Comparison of ENCODE assay signal across 16 cellular contexts in the genomic region with DNA sequence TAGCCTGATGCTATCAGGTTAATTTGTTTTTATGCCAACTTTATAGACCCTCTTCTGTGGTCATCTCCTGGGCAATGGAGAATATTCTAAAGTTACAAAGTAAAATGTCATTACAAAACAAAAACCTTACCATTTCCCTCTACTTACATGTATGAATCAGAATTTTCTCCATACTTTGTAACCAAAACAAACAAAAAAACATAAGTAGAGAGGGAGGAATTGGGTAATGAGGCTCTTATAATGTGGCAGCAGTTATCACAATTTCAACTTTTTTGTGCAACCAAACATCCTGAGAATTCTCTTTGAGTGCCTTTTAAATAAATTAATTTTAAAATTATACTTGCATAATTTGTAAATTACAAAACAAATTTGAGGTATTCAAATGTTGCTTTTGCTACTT.
DNase-seq lines count a peak whose midpoint lies in the region; ATAC-seq, FAIRE-seq and TF ChIP-seq lines count a peak whose summit lies in the region.
"Had no signal": no experiment of that assay in that cellular context is flagged by ENCODE, and none has a peak within 500 bp of the region (broad histone marks: within the 10 kb centered on the region; RNA-seq: fewer than 3 reads in every experiment).

No MANE protein-coding gene starts in this region.

- POLR2A ChIA-PET in activated CD4-positive, alpha-beta T cell treated with anti-CD3 and anti-CD28 coated beads for 36 hours (lab: Charles Lee), result no interaction called here

- no peak overlapping the region for H3K4me3 ChIP-seq in GM23248
- no peak overlapping the region for H3K4me3 ChIP-seq in bronchial epithelial cell (ENCODE audit: low read depth, low read length)
- H3K4me3 ChIP-seq: BLaER1 had no signal

- no peaks in the 10 kb centered on the region for H3F3A ChIP-seq in GM23248 (ENCODE audit: insufficient read depth)

- H3K9me2 ChIP-seq in GM23248 (ENCODE audit: insufficient read depth), result no peaks in the 10 kb centered on the region

- no peak overlapping the region for H3K9ac ChIP-seq in GM23248
- H3K9ac ChIP-seq: BLaER1 had no signal

- H3K27ac Mint-ChIP-seq in osteocyte (ENCODE audit: unreplicated experiment), result no peak overlapping the region
- no peak overlapping the region for H3K27ac Mint-ChIP-seq in activated CD4-positive, alpha-beta T cell treated with anti-CD3 and anti-CD28 coated beads for 36 hours
- H3K27ac Mint-ChIP-seq: CD8-positive, alpha-beta memory T cell had no signal

- no peak for ATAC-seq in activated CD4-positive, alpha-beta T cell treated with anti-CD3 and anti-CD28 coated beads for 36 hours

- H3K9me3 ChIP-seq in GM23248 (ENCODE audit: low read depth), result no peaks in the 10 kb centered on the region
- H3K9me3 ChIP-seq: BLaER1, Caco-2 had no signal

- in situ Hi-C loops in GM23248 (cut with MboI), result no loop called here

- CTCF ChIA-PET in activated CD4-positive, alpha-beta T cell treated with anti-CD3 and anti-CD28 coated beads for 36 hours (lab: Charles Lee), result no interaction called here

- no peaks in the 10 kb centered on the region for H4K20me1 ChIP-seq in GM23248 (ENCODE audit: insufficient read depth)
- H4K20me1 ChIP-seq: BLaER1 had no signal

- no peaks in the 10 kb centered on the region for H3K27me3 ChIP-seq in GM23248 (replicated peaks; ENCODE audit: insufficient read depth)
- H3K27me3 ChIP-seq in bronchial epithelial cell (ENCODE audit: control insufficient read depth, insufficient read depth, low read length), result no peaks in the 10 kb centered on the region
- H3K27me3 ChIP-seq: BLaER1 had no signal

- H3K36me3 ChIP-seq in GM23248 (ENCODE audit: low read depth), result no peaks in the 10 kb centered on the region
- H3K36me3 ChIP-seq in bronchial epithelial cell (ENCODE audit: control insufficient read depth, insufficient read depth, low read length), result no peaks in the 10 kb centered on the region
- H3K36me3 ChIP-seq: BLaER1 had no signal

- DNase-seq in AG08395 (ENCODE audit: low spot score) (peak; percentile 27), GM23248 (peak; percentile 57), bronchial epithelial cell (ENCODE audit: low read depth) (peak; percentile 4), fibroblast of peridontal ligament (ENCODE audit: extremely low read depth) (peak; percentile 56), osteocyte (ENCODE audit: extremely low spot score, unreplicated experiment) (no peak), NCI-H2029 treated with DMSO at 0.1 percent for 48 hours (lab: John Stamatoyannopoulos, UW) (no peak)
- no peak for DNase-seq in activated CD4-positive, alpha-beta T cell treated with anti-CD3 and anti-CD28 coated beads for 36 hours
- DNase-seq: ACHN; AML-193; Caco-2; CD8-positive, alpha-beta memory T cell; DND-41; GF-D8; H7 had no signal

- intact Hi-C loops in activated CD4-positive, alpha-beta T cell treated with anti-CD3 and anti-CD28 coated beads for 36 hours (cut with DNase I, micrococcal nuclease), result loop anchor here in 1 of 2 experiments (10.0 kb wide), 1 partner anchor 59 kb away; no protein-coding TSS in a partner anchor

- H3K4me2 ChIP-seq in GM23248 (ENCODE audit: unreplicated experiment), result no peak overlapping the region
- H3K4me2 ChIP-seq: BLaER1 had no signal

- H3K4me3 Mint-ChIP-seq in osteocyte (ENCODE audit: unreplicated experiment), result no peak overlapping the region
- H3K4me3 Mint-ChIP-seq in activated CD4-positive, alpha-beta T cell treated with anti-CD3 and anti-CD28 coated beads for 36 hours, result no peak overlapping the region
- H3K4me3 Mint-ChIP-seq: CD8-positive, alpha-beta memory T cell had no signal

- H3K4me1 ChIP-seq in GM23248 (ENCODE audit: insufficient read depth), result no peaks in the 10 kb centered on the region
- H3K4me1 ChIP-seq: Caco-2 had no signal

- no peak for FAIRE-seq in bronchial epithelial cell (lab: Jason Lieb, UNC)
- FAIRE-seq: GM19239 had no signal

- no peaks in the 10 kb centered on the region for H3K79me2 ChIP-seq in GM23248 (ENCODE audit: insufficient read depth)

- no peak overlapping the region for H2AFZ ChIP-seq in GM23248

- H3K4me1 Mint-ChIP-seq in osteocyte (ENCODE audit: unreplicated experiment), result peaks cover 12% of the 10 kb centered on the region
- no peaks in the 10 kb centered on the region for H3K4me1 Mint-ChIP-seq in activated CD4-positive, alpha-beta T cell treated with anti-CD3 and anti-CD28 coated beads for 36 hours
- H3K4me1 Mint-ChIP-seq: CD8-positive, alpha-beta memory T cell had no signal

- H3K36me3 Mint-ChIP-seq in osteocyte (ENCODE audit: unreplicated experiment), result no peaks in the 10 kb centered on the region
- no peaks in the 10 kb centered on the region for H3K36me3 Mint-ChIP-seq in activated CD4-positive, alpha-beta T cell treated with anti-CD3 and anti-CD28 coated beads for 36 hours (ENCODE audit: low read depth)
- H3K36me3 Mint-ChIP-seq: CD8-positive, alpha-beta memory T cell had no signal

- H3K9me3 Mint-ChIP-seq in osteocyte (ENCODE audit: unreplicated experiment), result no peaks in the 10 kb centered on the region
- H3K9me3 Mint-ChIP-seq in activated CD4-positive, alpha-beta T cell treated with anti-CD3 and anti-CD28 coated beads for 36 hours (ENCODE audit: low read depth), result no peaks in the 10 kb centered on the region
- H3K9me3 Mint-ChIP-seq: CD8-positive, alpha-beta memory T cell had no signal

- TF ChIP-seq CTCF in bronchial epithelial cell (IDR thresholded peaks at IDR 0.05; ENCODE audit: insufficient read depth, low read length, severe bottlenecking), result no peak
- no peak for TF ChIP-seq CTCF in osteocyte (IDR thresholded peaks at IDR 0.05)

- H3K27me3 Mint-ChIP-seq in osteocyte (ENCODE audit: unreplicated experiment), result no peaks in the 10 kb centered on the region
- H3K27me3 Mint-ChIP-seq in activated CD4-positive, alpha-beta T cell treated with anti-CD3 and anti-CD28 coated beads for 36 hours, result no peaks in the 10 kb centered on the region

- H3K27ac ChIP-seq in GM23248, result no peak overlapping the region
- H3K27ac ChIP-seq: BLaER1 had no signal

Comparison
In these comparisons a context has a peak if more than half of its experiments do, and no peak if none do; other contexts are left out.
1. DNase-seq: peak in AG08395 (single experiment), GM23248 (single experiment), bronchial epithelial cell (single experiment) and fibroblast of peridontal ligament (single experiment); none in osteocyte (single experiment), activated CD4-positive, alpha-beta T cell treated with anti-CD3 and anti-CD28 coated beads for 36 hours (single experiment) and NCI-H2029 treated with DMSO at 0.1 percent for 48 hours (single experiment).